Comparison of ENCODE assay signal across 1 cellular context in the genomic region with DNA sequence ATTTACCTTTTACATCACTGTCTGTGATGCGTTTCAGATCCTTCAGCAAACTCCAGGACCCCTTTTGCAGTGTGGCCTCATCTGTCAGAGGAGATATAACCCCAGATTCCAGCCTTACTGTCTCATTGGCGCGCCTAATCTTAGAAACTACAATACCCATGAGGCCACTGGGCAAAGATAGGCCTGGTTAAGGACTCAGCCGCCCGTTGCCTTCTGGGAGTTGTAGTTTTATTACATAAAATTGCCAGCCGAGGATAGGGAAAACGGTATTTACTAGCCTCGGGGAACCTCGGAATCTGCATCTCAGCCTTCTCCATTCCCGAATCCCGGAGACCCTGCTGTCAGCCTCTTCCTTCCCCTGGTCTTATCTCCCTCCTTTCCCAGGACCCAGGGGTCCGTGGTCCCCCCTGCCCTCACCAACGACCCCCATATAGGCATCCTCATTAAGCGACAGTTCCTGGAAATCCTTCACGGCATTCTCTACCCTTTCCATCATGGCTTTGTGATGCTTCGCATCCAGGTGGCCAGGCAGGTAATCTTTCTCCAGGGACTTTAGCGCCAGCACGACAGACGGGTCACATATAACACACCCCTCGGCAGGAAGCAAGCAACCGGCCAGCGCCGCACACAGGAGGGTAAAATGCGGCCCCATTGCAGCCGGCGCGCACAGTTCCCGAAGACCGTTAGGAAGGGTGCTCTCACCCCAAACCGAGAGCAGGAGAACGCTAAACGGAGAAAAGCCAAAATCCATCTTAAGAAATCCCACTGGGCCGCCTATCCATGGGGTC.
TF ChIP-seq lines count a peak whose summit lies in the region.

No MANE protein-coding gene starts in this region.

TF ChIP-seq in IMR-90, 13 proteins besides CTCF, POLR2A, EP300 and RAD21 (continued from another document):
- TF ChIP-seq, protein P1, sequence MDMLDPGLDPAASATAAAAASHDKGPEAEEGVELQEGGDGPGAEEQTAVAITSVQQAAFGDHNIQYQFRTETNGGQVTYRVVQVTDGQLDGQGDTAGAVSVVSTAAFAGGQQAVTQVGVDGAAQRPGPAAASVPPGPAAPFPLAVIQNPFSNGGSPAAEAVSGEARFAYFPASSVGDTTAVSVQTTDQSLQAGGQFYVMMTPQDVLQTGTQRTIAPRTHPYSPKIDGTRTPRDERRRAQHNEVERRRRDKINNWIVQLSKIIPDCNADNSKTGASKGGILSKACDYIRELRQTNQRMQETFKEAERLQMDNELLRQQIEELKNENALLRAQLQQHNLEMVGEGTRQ (IDR thresholded peaks at IDR 0.05; ENCODE audit: low read depth, low read length) = no peak
- TF ChIP-seq CHD1 (IDR thresholded peaks at IDR 0.05; ENCODE audit: low read depth, low read length) (no peak), SMC3 (IDR thresholded peaks at IDR 0.05; ENCODE audit: low read depth, low read length) (no peak), FOS (IDR thresholded peaks at IDR 0.05; ENCODE audit: low read depth, low read length) (no peak), BHLHE40 (IDR thresholded peaks at IDR 0.05; ENCODE audit: low read depth, low read length) (no peak), CEBPB (IDR thresholded peaks at IDR 0.05; ENCODE audit: low read depth, low read length) (no peak)
